1 cellular context compared by ENCODE assay signal in genomic region chr20:31603822-31604566, GRCh38.
TF ChIP-seq lines count a peak whose summit lies in the region.

No MANE protein-coding gene starts in this region.

TF ChIP-seq in HepG2, 621 proteins besides CTCF, POLR2A, EP300 and RAD21 (continued from another document and continues in another):
- peak; percentile 93 for TF ChIP-seq ZNF318 (CRISPR knock-in tag; IDR thresholded peaks at IDR 0.05)
- peak; percentile 59 for TF ChIP-seq ZNF770 (CRISPR knock-in tag; IDR thresholded peaks at IDR 0.05)
- TF ChIP-seq RCOR2 (CRISPR knock-in tag; IDR thresholded peaks at IDR 0.05): peak; percentile 71; the same call in 1 of the 2 replicates
- peak; percentile 98 for TF ChIP-seq ZSCAN25 (CRISPR knock-in tag; IDR thresholded peaks at IDR 0.05)
- peak; percentile 86 for TF ChIP-seq UBTF (CRISPR knock-in tag; IDR thresholded peaks at IDR 0.05)
- TF ChIP-seq ZNF674 (CRISPR knock-in tag; IDR thresholded peaks at IDR 0.05; ENCODE audit: low read depth): 0 out of 2 replicates have a peak, but pooled peaks have one; percentile 59
- peak; percentile 85; the same call in 1 of the 2 replicates for TF ChIP-seq ZNF704 (CRISPR knock-in tag; IDR thresholded peaks at IDR 0.05; ENCODE audit: borderline replicate concordance)
- no peak for TF ChIP-seq ZNF512B (CRISPR knock-in tag; IDR thresholded peaks at IDR 0.05; ENCODE audit: borderline replicate concordance)
- TF ChIP-seq ZNF567 (CRISPR knock-in tag; IDR thresholded peaks at IDR 0.05; ENCODE audit: borderline replicate concordance): peak; percentile 93
- TF ChIP-seq HIC2 (CRISPR knock-in tag; IDR thresholded peaks at IDR 0.05; ENCODE audit: low read depth): peak; percentile 90
- peak; percentile 96 for TF ChIP-seq ZNF891 (CRISPR knock-in tag; IDR thresholded peaks at IDR 0.05)
- TF ChIP-seq KAT8 (CRISPR knock-in tag; IDR thresholded peaks at IDR 0.05): peak; percentile 80; the same call in 1 of the 2 replicates
- peak; percentile 79 for TF ChIP-seq NR2C2 (CRISPR knock-in tag; IDR thresholded peaks at IDR 0.05; ENCODE audit: borderline replicate concordance)
- TF ChIP-seq ZBTB37 (CRISPR knock-in tag; IDR thresholded peaks at IDR 0.05): peak; percentile 65; the same call in 1 of the 2 replicates
- no peak for TF ChIP-seq ZEB1 (IDR thresholded peaks at IDR 0.05; ENCODE audit: insufficient replicate concordance, low read depth)
- TF ChIP-seq ZNF547 (CRISPR knock-in tag; IDR thresholded peaks at IDR 0.05): no peak
- peak; percentile 85 for TF ChIP-seq SRY (CRISPR knock-in tag; IDR thresholded peaks at IDR 0.05)
- TF ChIP-seq ZNF614 (CRISPR knock-in tag; IDR thresholded peaks at IDR 0.05; ENCODE audit: borderline replicate concordance): peak; percentile 98; the same call in 1 of the 2 replicates
- peak; percentile 69 for TF ChIP-seq GTF3A (CRISPR knock-in tag; conservative IDR thresholded peaks at IDR 0.05)
- TF ChIP-seq TEF (CRISPR knock-in tag; IDR thresholded peaks at IDR 0.05): 0 out of 2 replicates have a peak, but pooled peaks have one; percentile 59
- no peak for TF ChIP-seq ZNF18 (CRISPR knock-in tag; IDR thresholded peaks at IDR 0.05; ENCODE audit: insufficient replicate concordance)
- TF ChIP-seq ZNF615 (CRISPR knock-in tag; IDR thresholded peaks at IDR 0.05; ENCODE audit: borderline replicate concordance): no peak
- TF ChIP-seq ZNF543 (CRISPR knock-in tag; IDR thresholded peaks at IDR 0.05): peak; percentile 97
- TF ChIP-seq NFE2L1 (CRISPR knock-in tag; IDR thresholded peaks at IDR 0.05; ENCODE audit: borderline replicate concordance): no peak
- peak; percentile 92 for TF ChIP-seq FOXO1 (CRISPR knock-in tag; IDR thresholded peaks at IDR 0.05)
- TF ChIP-seq ZNF773 (CRISPR knock-in tag; IDR thresholded peaks at IDR 0.05; ENCODE audit: borderline replicate concordance): peak; percentile 40; the same call in 1 of the 2 replicates
- TF ChIP-seq ATM (IDR thresholded peaks at IDR 0.05; ENCODE audit: borderline replicate concordance): no peak; the same call in 1 of the 2 replicates
- TF ChIP-seq ZNF589 (CRISPR knock-in tag; conservative IDR thresholded peaks at IDR 0.05): peak; percentile 89; the same call in 1 of the 2 replicates
- peak; percentile 80; the same call in 1 of the 2 replicates for TF ChIP-seq GTF2F1 (IDR thresholded peaks at IDR 0.05; ENCODE audit: low read length)
- peak; percentile 99 for TF ChIP-seq IKZF5 (CRISPR knock-in tag; IDR thresholded peaks at IDR 0.05)
